ENCODE assay signal across 1 cellular context in the genomic region with DNA sequence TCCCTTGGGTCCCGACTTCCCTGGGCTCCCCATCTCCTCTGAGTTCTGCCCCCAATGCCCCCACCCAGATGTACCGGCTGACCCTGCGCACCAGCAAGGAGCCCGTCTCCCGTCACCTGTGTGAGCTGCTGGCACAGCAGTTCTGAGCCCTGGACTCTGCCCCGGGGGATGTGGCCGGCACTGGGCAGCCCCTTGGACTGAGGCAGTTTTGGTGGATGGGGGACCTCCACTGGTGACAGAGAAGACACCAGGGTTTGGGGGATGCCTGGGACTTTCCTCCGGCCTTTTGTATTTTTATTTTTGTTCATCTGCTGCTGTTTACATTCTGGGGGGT.
TF ChIP-seq lines count a peak whose summit lies in the region.

No MANE protein-coding gene starts in this region.

TF ChIP-seq in GM12878, 131 proteins besides CTCF, POLR2A, EP300 and RAD21 (continued from another document):
- no peak for TF ChIP-seq ZNF384 (IDR thresholded peaks at IDR 0.05; ENCODE audit: borderline replicate concordance, low read depth, low read length)
- no peak for TF ChIP-seq CBX5 (IDR thresholded peaks at IDR 0.05; ENCODE audit: low read depth)
- no peak for TF ChIP-seq YY1 (IDR thresholded peaks at IDR 0.05; ENCODE audit: low read depth, low read length)
- TF ChIP-seq SRF (IDR thresholded peaks at IDR 0.05; ENCODE audit: low read depth in 2 of 2, low read length in 2 of 2): no peak
- TF ChIP-seq STAT3 (IDR thresholded peaks at IDR 0.05; ENCODE audit: low read depth, low read length): no peak
- TF ChIP-seq ESRRA (IDR thresholded peaks at IDR 0.05; ENCODE audit: low read length): no peak
- no peak for TF ChIP-seq BHLHE40 (IDR thresholded peaks at IDR 0.05; ENCODE audit: borderline replicate concordance in 1 of 2, low read depth in 2 of 2, low read length in 1 of 2)
- no peak for TF ChIP-seq TBL1XR1 (IDR thresholded peaks at IDR 0.05; ENCODE audit: low read depth, low read length)
- TF ChIP-seq ZNF274 (IDR thresholded peaks at IDR 0.05; ENCODE audit: insufficient read depth, insufficient read length): no peak
